ENCODE assay signal across 16 cellular contexts in genomic region chr5:171745602-171746001, GRCh38. TPM values are rescaled to one million over a fixed set of nuclear protein-coding genes. Genes with fewer than 3 reads are reported as not detected.
"Had no signal": no experiment of that assay in that cellular context is flagged by ENCODE, and none has a peak within 500 bp of the region (broad histone marks: within the 10 kb centered on the region; RNA-seq: fewer than 3 reads in every experiment).

No MANE protein-coding gene starts in this region.

- H3K36me3 ChIP-seq: transverse colon had no signal

- H3K27ac ChIP-seq: parathyroid adenoma, transverse colon had no signal

- H3K79me2 ChIP-seq: parathyroid adenoma had no signal

- DNase-seq: activated B cell treated with CpG ODN at 0.5 μM for 24 hours; activated CD4-positive, alpha-beta T cell treated with anti-CD3 and anti-CD28 coated beads, Interleukin-2, amount 50 U/mL, for 1 hour; activated CD8-positive, alpha-beta memory T cell treated with anti-CD3 and anti-CD28 coated beads for 24 hours; activated naive CD4-positive, alpha-beta T cell treated with Interleukin-2 at 50 U/mL for 16 hours; aorta; cerebellar nuclear complex; effector memory CD4-positive, alpha-beta T cell; left colon; mammary epithelial cell; naive thymus-derived CD8-positive, alpha-beta T cell; retina; transverse colon had no signal

- H3K4me3 ChIP-seq: transverse colon had no signal

- H3K9ac ChIP-seq: parathyroid adenoma had no signal

- H2AFZ ChIP-seq: parathyroid adenoma had no signal

- H3K9me3 ChIP-seq: transverse colon had no signal

- H3K27me3 ChIP-seq: transverse colon had no signal

- H3K4me1 ChIP-seq: parathyroid adenoma, transverse colon had no signal

- ATAC-seq: activated T-helper 17 cell treated with anti-CD3 and anti-CD28 coated beads, Interleukin-2, amount 50 U/mL, for 72 hours; left colon; naive thymus-derived CD8-positive, alpha-beta T cell; stimulated activated memory B cell treated with anti-CD40 and anti-IgM and Interleukin-4, amounts not matched to agents 10 μg/mL and 1 μg/mL and 100 μg/mL, for 72 hours had no signal

RNA-seq across cellular contexts. Expression of gene SMIM23, which starts 40.0 kb away (rescaled TPM):
- total RNA-seq: activated B cell treated with CpG ODN at 0.5 μM for 24 hours; activated T-helper 17 cell treated with anti-CD3 and anti-CD28 coated beads, Interleukin-2, amount 50 U/mL, for 72 hours; aorta; left colon; mammary epithelial cell; mucosa of gallbladder; naive thymus-derived CD8-positive, alpha-beta T cell; transverse colon had no signal
